8 cellular contexts compared by ENCODE assay signal in genomic region chrX:69618803-69619202, GRCh38. TPM values are rescaled to one million over a fixed set of nuclear protein-coding genes. Genes with fewer than 3 reads are reported as not detected.
A peak's percentile ranks its signal among the peaks of the same experiment; 100 is the strongest.
DNase-seq lines count a peak whose midpoint lies in the region; TF ChIP-seq lines count a peak whose summit lies in the region.

No MANE protein-coding gene starts in this region.

- H2AFZ ChIP-seq in hepatocyte = no peak overlapping the region

- BruUV-seq in Calu3 (replicated peaks; lab: Mats Ljungman, UMichigan) = no TSS peak

- peak overlapping the region; percentile 85 for H3K4me2 ChIP-seq in hepatocyte

- H3K4me3 Mint-ChIP-seq in Calu3 (ENCODE audit: low read depth, unreplicated experiment) = no peak overlapping the region
- no peak overlapping the region for H3K4me3 Mint-ChIP-seq in activated CD4-positive, alpha-beta memory T cell treated with anti-CD3 and anti-CD28 coated beads for 36 hours

- H3K27me3 ChIP-seq in hepatocyte = no peaks in the 10 kb centered on the region

- H3K4me3 ChIP-seq in hepatocyte = no peak overlapping the region

- H3K4me1 ChIP-seq in hepatocyte (ENCODE audit: insufficient read depth) = no peaks in the 10 kb centered on the region

- H3K9me3 Mint-ChIP-seq in Calu3 (ENCODE audit: low read depth, unreplicated experiment) = no peaks in the 10 kb centered on the region
- no peaks in the 10 kb centered on the region for H3K9me3 Mint-ChIP-seq in activated CD4-positive, alpha-beta memory T cell treated with anti-CD3 and anti-CD28 coated beads for 36 hours

- H3K27ac ChIP-seq in hepatocyte = no peak overlapping the region

- H3K36me3 ChIP-seq in hepatocyte (replicated peaks; ENCODE audit: insufficient read depth, low read depth) = no peaks in the 10 kb centered on the region

- H3K27ac Mint-ChIP-seq in Calu3 (ENCODE audit: unreplicated experiment) = no peak overlapping the region
- no peak overlapping the region for H3K27ac Mint-ChIP-seq in activated CD4-positive, alpha-beta memory T cell treated with anti-CD3 and anti-CD28 coated beads for 36 hours

- H3K27me3 Mint-ChIP-seq in Calu3 (ENCODE audit: unreplicated experiment) = no peaks in the 10 kb centered on the region
- peaks cover 4% of the 10 kb centered on the region for H3K27me3 Mint-ChIP-seq in activated CD4-positive, alpha-beta memory T cell treated with anti-CD3 and anti-CD28 coated beads for 36 hours

- no peak for TF ChIP-seq EP300 in Ishikawa (IDR thresholded peaks at IDR 0.05; ENCODE audit: borderline replicate concordance)

- 13% methylated on average over 1 of the region's 1 CpG for WGBS in hepatocyte (ENCODE audit: low lambda C conversion rate, missing lambda C conversion rate)

- H3K9me3 ChIP-seq in hepatocyte (ENCODE audit: low read depth) = no peaks in the 10 kb centered on the region

- POLR2A ChIA-PET in activated CD4-positive, alpha-beta memory T cell treated with anti-CD3 and anti-CD28 coated beads for 36 hours (lab: Charles Lee) = no interaction called here

- intact Hi-C loops in Calu3 (cut with micrococcal nuclease; ENCODE audit: unreplicated experiment) = loop anchor here (1.0 to 5.0 kb wide), 4 partner anchors 81 to 797 kb away; no protein-coding TSS in a partner anchor
- intact Hi-C loops in activated CD4-positive, alpha-beta memory T cell treated with anti-CD3 and anti-CD28 coated beads for 36 hours (cut with micrococcal nuclease) = loop anchor here (2.0 to 5.0 kb wide), 7 partner anchors 80 to 792 kb away; partner anchors contain the start of genes EFNB1, IGBP1 and KIF4A

- peak; percentile 11 for TF ChIP-seq CTCF in Calu3 (IDR thresholded peaks at IDR 0.05; ENCODE audit: unreplicated experiment)
- TF ChIP-seq CTCF in hepatocyte (IDR thresholded peaks at IDR 0.05; ENCODE audit: poor library complexity) = peak; percentile 52

- H3K79me2 ChIP-seq in hepatocyte = peaks cover 17% of the 10 kb centered on the region

- CTCF ChIA-PET in Calu3 (lab: Charles Lee) = interaction anchor here (1.2 to 2.4 kb wide), 5 partner anchors 81 to 479 kb away, joined by 3 to 9 read pairs (median 4); partner anchors contain the start of gene NALF2
- CTCF ChIA-PET in activated CD4-positive, alpha-beta memory T cell treated with anti-CD3 and anti-CD28 coated beads for 36 hours (lab: Charles Lee) = interaction anchor here (0.8 to 2.5 kb wide), 6 partner anchors 12 to 479 kb away, joined by 3 to 14 read pairs (median 5); no protein-coding TSS in a partner anchor

- no peaks in the 10 kb centered on the region for H3K9me2 ChIP-seq in hepatocyte (replicated peaks; ENCODE audit: insufficient read depth)

- peaks cover 18% of the 10 kb centered on the region for H3K36me3 Mint-ChIP-seq in Calu3 (ENCODE audit: insufficient read depth, unreplicated experiment)
- H3K36me3 Mint-ChIP-seq in activated CD4-positive, alpha-beta memory T cell treated with anti-CD3 and anti-CD28 coated beads for 36 hours = no peaks in the 10 kb centered on the region

- peaks cover 8% of the 10 kb centered on the region for H3K4me1 Mint-ChIP-seq in Calu3 (ENCODE audit: low read depth, unreplicated experiment)
- peaks cover 24% of the 10 kb centered on the region for H3K4me1 Mint-ChIP-seq in activated CD4-positive, alpha-beta memory T cell treated with anti-CD3 and anti-CD28 coated beads for 36 hours (ENCODE audit: low read depth)

- TF ChIP-seq RAD21 in Ishikawa (IDR thresholded peaks at IDR 0.05; ENCODE audit: low read depth) = peak; percentile 39

- H4K20me1 ChIP-seq in hepatocyte (ENCODE audit: insufficient read depth, poor library complexity, severe bottlenecking) = no peaks in the 10 kb centered on the region

- DNase-seq in Calu3 (peak; percentile 22), hepatocyte (ENCODE audit: low spot score) (peak; percentile 35), cortex of kidney (lab: John Stamatoyannopoulos, UW) (no peak), SK-N-DZ (ENCODE audit: low spot score) (no peak), 8988T (no peak), NCI-H1417 treated with DMSO at 0.1 percent for 48 hours (lab: John Stamatoyannopoulos, UW) (no peak)
- peak; percentile 11 for DNase-seq in activated CD4-positive, alpha-beta memory T cell treated with anti-CD3 and anti-CD28 coated beads for 36 hours

TF ChIP-seq in Ishikawa, 13 proteins besides CTCF, POLR2A, EP300 and RAD21:
- TF ChIP-seq NFIC (IDR thresholded peaks at IDR 0.05) = no peak
- no peak for TF ChIP-seq REST (IDR thresholded peaks at IDR 0.05; ENCODE audit: low read depth)
- TF ChIP-seq CREB1 (IDR thresholded peaks at IDR 0.05; ENCODE audit: low read depth) = no peak
- no peak for TF ChIP-seq TAF1 (IDR thresholded peaks at IDR 0.05; ENCODE audit: low read depth)
- no peak for TF ChIP-seq CEBPB (IDR thresholded peaks at IDR 0.05)
- TF ChIP-seq EGR1 (IDR thresholded peaks at IDR 0.05) = no peak
- no peak for TF ChIP-seq MAX (IDR thresholded peaks at IDR 0.05)
- no peak for TF ChIP-seq USF1 (IDR thresholded peaks at IDR 0.05)
- TF ChIP-seq TCF12 (IDR thresholded peaks at IDR 0.05; ENCODE audit: low read depth) = no peak
- TF ChIP-seq FOXM1 (IDR thresholded peaks at IDR 0.05; ENCODE audit: borderline replicate concordance, low read depth) = no peak
- no peak for TF ChIP-seq YY1 (IDR thresholded peaks at IDR 0.05; ENCODE audit: low read depth)
- TF ChIP-seq ZBTB7A (IDR thresholded peaks at IDR 0.05; ENCODE audit: low read depth) = no peak
- no peak for TF ChIP-seq TEAD4 (IDR thresholded peaks at IDR 0.05)

RNA-seq across cellular contexts. Expression of gene EDA, which starts 2.9 kb away (rescaled TPM):
- 5.0 and 5.7 TPM in 2 replicates for total RNA-seq in Calu3 (2022)
- 1 to 10 TPM; 3.3 to 4.2 TPM for total RNA-seq in activated CD4-positive, alpha-beta memory T cell treated with anti-CD3 and anti-CD28 coated beads for 36 hours
- 15.6 and 19.1 TPM in 2 replicates for total RNA-seq in hepatocyte
- 4.7 and 8.2 TPM in 2 replicates for polyA plus RNA-seq in hepatocyte
- 0.67 and 1.1 TPM in 2 replicates for polyA plus RNA-seq in SK-N-DZ (2014; cell fraction: cytosol; rRNA removed)
- polyA plus RNA-seq in SK-N-DZ (2014; cell fraction: nucleus; rRNA removed) = 1.3 and 2.0 TPM in 2 replicates

Comparison
In these comparisons a context has a peak if more than half of its experiments do, and no peak if none do; other contexts are left out.
1. DNase-seq: peak in Calu3 (single experiment), activated CD4-positive, alpha-beta memory T cell treated with anti-CD3 and anti-CD28 coated beads for 36 hours (single experiment) and hepatocyte (single experiment); none in cortex of kidney (single experiment), SK-N-DZ (single experiment), 8988T (single experiment) and NCI-H1417 treated with DMSO at 0.1 percent for 48 hours (single experiment).